ENCODE assay signal across 1 cellular context in the genomic region with DNA sequence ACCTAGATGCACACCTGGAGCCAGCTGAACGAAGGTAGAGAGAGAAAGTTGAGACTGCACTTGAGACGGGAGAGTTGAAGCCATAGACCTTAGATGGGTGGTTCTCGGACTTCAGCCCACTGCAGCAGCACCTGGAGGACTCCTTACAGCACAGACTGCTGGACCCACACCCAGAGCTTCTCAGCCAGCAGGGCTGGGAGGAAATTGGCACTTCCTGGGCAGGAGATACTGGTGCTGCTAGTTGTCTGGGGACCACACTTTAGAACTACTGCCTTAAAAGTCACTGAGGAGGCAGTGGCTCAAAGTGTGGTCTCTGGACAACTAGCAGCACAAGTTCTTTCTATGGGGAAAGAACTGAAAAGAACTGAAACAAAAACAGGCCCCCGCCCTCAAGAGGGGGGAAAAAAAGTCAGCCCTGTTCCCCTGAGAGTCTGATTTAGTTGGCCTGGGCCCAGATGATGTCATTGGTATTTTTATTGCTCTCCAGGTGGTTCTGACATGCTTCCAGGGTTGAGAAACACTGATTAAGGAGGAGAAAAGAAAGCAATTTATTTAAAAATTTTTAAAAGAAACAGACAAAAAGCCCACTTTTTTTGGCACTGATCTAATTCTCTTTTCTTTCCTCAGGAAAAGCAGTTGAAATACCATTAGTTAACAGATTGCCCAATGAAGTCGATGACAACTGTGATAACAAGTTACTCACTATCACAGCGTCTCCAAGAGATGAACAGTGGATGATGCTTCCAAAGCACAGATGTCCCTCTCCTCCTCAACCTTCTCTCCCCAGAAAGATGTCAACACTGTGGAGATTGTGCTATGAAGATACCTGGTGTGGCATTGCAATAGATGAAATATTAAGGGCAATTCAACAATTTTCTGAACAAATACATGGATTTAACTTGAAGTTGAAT.
TF ChIP-seq lines count a peak whose summit lies in the region.

No MANE protein-coding gene starts in this region.

TF ChIP-seq in GM12878, 131 proteins besides CTCF, POLR2A, EP300 and RAD21 (continued from another document):
- TF ChIP-seq MYB (IDR thresholded peaks at IDR 0.05; ENCODE audit: borderline replicate concordance, low read depth, low read length) (no peak), WRNIP1 (IDR thresholded peaks at IDR 0.05; ENCODE audit: borderline replicate concordance, low read depth, low read length) (no peak), TBL1XR1 (IDR thresholded peaks at IDR 0.05; ENCODE audit: low read depth, low read length) (no peak), TCF12 (IDR thresholded peaks at IDR 0.05; ENCODE audit: low read depth, low read length) (no peak), MEF2A (IDR thresholded peaks at IDR 0.05; ENCODE audit: insufficient read depth, low read depth, low read length) (0 out of 2 replicates have a peak, but pooled peaks have one; percentile 32), BCL11A (IDR thresholded peaks at IDR 0.05; ENCODE audit: low read depth, low read length) (no peak), PAX8 (IDR thresholded peaks at IDR 0.05) (no peak)
- TF ChIP-seq, protein P1, sequence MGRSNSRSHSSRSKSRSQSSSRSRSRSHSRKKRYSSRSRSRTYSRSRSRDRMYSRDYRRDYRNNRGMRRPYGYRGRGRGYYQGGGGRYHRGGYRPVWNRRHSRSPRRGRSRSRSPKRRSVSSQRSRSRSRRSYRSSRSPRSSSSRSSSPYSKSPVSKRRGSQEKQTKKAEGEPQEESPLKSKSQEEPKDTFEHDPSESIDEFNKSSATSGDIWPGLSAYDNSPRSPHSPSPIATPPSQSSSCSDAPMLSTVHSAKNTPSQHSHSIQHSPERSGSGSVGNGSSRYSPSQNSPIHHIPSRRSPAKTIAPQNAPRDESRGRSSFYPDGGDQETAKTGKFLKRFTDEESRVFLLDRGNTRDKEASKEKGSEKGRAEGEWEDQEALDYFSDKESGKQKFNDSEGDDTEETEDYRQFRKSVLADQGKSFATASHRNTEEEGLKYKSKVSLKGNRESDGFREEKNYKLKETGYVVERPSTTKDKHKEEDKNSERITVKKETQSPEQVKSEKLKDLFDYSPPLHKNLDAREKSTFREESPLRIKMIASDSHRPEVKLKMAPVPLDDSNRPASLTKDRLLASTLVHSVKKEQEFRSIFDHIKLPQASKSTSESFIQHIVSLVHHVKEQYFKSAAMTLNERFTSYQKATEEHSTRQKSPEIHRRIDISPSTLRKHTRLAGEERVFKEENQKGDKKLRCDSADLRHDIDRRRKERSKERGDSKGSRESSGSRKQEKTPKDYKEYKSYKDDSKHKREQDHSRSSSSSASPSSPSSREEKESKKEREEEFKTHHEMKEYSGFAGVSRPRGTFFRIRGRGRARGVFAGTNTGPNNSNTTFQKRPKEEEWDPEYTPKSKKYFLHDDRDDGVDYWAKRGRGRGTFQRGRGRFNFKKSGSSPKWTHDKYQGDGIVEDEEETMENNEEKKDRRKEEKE (IDR thresholded peaks at IDR 0.05), result no peak
